In genomic region chr5:53045263-53045662, GRCh38 we compare ENCODE assay signal across 30 cellular contexts. TPM values are rescaled to one million over a fixed set of nuclear protein-coding genes. Genes with fewer than 3 reads are reported as not detected.
A peak's percentile ranks its signal among the peaks of the same experiment; 100 is the strongest.
DNase-seq lines count a peak whose midpoint lies in the region; ATAC-seq, FAIRE-seq and TF ChIP-seq lines count a peak whose summit lies in the region.
"Had no signal": no experiment of that assay in that cellular context is flagged by ENCODE, and none has a peak within 500 bp of the region (broad histone marks: within the 10 kb centered on the region; RNA-seq: fewer than 3 reads in every experiment).

No MANE protein-coding gene starts in this region.

- no peak for TF ChIP-seq EP300 in A549 (IDR thresholded peaks at IDR 0.05)

- H3K36me3 ChIP-seq in adrenal gland (replicated peaks in 1 of 2), result no peaks in the 10 kb centered on the region
- H3K36me3 ChIP-seq: prostate gland, WERI-Rb-1 had no signal

- H3K4me2 ChIP-seq in A549, result no peak overlapping the region

- no peaks in the 10 kb centered on the region for H3K4me1 ChIP-seq in A549
- peaks cover 17 to 37% of the 10 kb centered on the region in 2 donors for H3K4me1 ChIP-seq in adrenal gland (replicated peaks in 1 of 2)
- H3K4me1 ChIP-seq: prostate gland, testis had no signal

- no peak for TF ChIP-seq RAD21 in A549 (conservative IDR thresholded peaks at IDR 0.05 in 1 of 2, IDR thresholded peaks at IDR 0.05 in 1 of 2)

- ATAC-seq in A549, result no peak
- ATAC-seq: left colon, Right ventricle myocardium inferior had no signal

- H3K4me3 ChIP-seq in A549 (no peak overlapping the region), adrenal gland (no peak overlapping the region)
- H3K4me3 ChIP-seq: dorsolateral prefrontal cortex, prostate gland, testis had no signal

- TF ChIP-seq POLR2A in A549 (IDR thresholded peaks at IDR 0.05; ENCODE audit: low read length) (no peak), adrenal gland (IDR thresholded peaks at IDR 0.05) (no peak)

- FAIRE-seq in A549 (lab: Jason Lieb, UNC), result no peak

- CTCF ChIA-PET in A549 (lab: Yijun Ruan, JAX), result interaction anchor here (1.7 to 2.1 kb wide), 2 partner anchors 10 to 97 kb away, joined by 5 to 16 read pairs; no protein-coding TSS in a partner anchor

- POLR2A ChIA-PET in A549 (lab: Yijun Ruan, JAX), result no interaction called here

- DNase-seq in A549 (ENCODE audit: low read depth in 1 of 2, low spot score in 1 of 2) (no peak), GM03348 (ENCODE audit: low spot score) (peak; percentile 27), adrenal gland (no peak), iris pigment epithelial cell (ENCODE audit: low read depth) (peak; percentile 40), NK-92 (lab: John Stamatoyannopoulos, UW; ENCODE audit: unreplicated experiment) (no peak), GM19238 (ENCODE audit: insufficient read length, low spot score) (no peak), COLO668 (lab: John Stamatoyannopoulos, UW; ENCODE audit: unreplicated experiment) (no peak)
- no peak for DNase-seq in effector CD4-positive, alpha-beta T cell
- DNase-seq: activated CD8-positive, alpha-beta memory T cell treated with anti-CD3 and anti-CD28 coated beads for 24 hours; activated effector memory CD4-positive, alpha-beta T cell treated with anti-CD3 and anti-CD28 coated beads, Interleukin-2, amount 50 U/mL, for 16 hours; activated naive CD8-positive, alpha-beta T cell treated with anti-CD3 and anti-CD28 coated beads, Interleukin-2, amount 10 ng/mL, durations not matched to agents 7 days and 5 days; activated T-cell treated with anti-CD3 and anti-CD28 coated beads, Interleukin-2, amount 50 U/mL, for 1 hour; C1 segment of cervical spinal cord; Caco-2; dorsolateral prefrontal cortex; GF-D8; H9; head of caudate nucleus; KBM-7; left colon; MM.1S; NCI-H1417 treated with DMSO at 0.1 percent for 48 hours; NCI-H2107; stimulated activated naive CD4-positive, alpha-beta T cell treated with Interleukin-2 at 50 U/mL for 16 hours; SW 1271; T-helper 9 cell; testis; WERI-Rb-1 had no signal

- H3K27ac ChIP-seq in A549, result no peak overlapping the region
- H3K27ac ChIP-seq in adrenal gland, result peak overlapping the region; percentile 9 to 70 (median 62)
- H3K27ac ChIP-seq: prostate gland, testis, WERI-Rb-1 had no signal

- TF ChIP-seq CTCF in A549 (IDR thresholded peaks at IDR 0.05) (no peak), adrenal gland (IDR thresholded peaks at IDR 0.05) (no peak)

- H3K27me3 ChIP-seq in adrenal gland, result no peaks in the 10 kb centered on the region
- H3K27me3 ChIP-seq: testis had no signal

- intact Hi-C loops in adrenal gland (cut with DNase I), result no loop called here

- H3K9me3 ChIP-seq in A549 (no peaks in the 10 kb centered on the region), adrenal gland (replicated peaks in 1 of 3) (no peaks in the 10 kb centered on the region)
- H3K9me3 ChIP-seq: Caco-2, prostate gland, testis had no signal

TF ChIP-seq in A549, 52 proteins besides CTCF, POLR2A, EP300 and RAD21:
- TF ChIP-seq HOXB13 (CRISPR knock-in tag; IDR thresholded peaks at IDR 0.05; ENCODE audit: low read depth) (no peak), MAFK (IDR thresholded peaks at IDR 0.05; ENCODE audit: partially characterized antibody) (peak; percentile 45), MAZ (IDR thresholded peaks at IDR 0.05; ENCODE audit: borderline replicate concordance, low read depth, low read length) (no peak)
- TF ChIP-seq, protein P1, sequence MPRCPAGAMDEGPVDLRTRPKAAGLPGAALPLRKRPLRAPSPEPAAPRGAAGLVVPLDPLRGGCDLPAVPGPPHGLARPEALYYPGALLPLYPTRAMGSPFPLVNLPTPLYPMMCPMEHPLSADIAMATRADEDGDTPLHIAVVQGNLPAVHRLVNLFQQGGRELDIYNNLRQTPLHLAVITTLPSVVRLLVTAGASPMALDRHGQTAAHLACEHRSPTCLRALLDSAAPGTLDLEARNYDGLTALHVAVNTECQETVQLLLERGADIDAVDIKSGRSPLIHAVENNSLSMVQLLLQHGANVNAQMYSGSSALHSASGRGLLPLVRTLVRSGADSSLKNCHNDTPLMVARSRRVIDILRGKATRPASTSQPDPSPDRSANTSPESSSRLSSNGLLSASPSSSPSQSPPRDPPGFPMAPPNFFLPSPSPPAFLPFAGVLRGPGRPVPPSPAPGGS (IDR thresholded peaks at IDR 0.05), result no peak

RNA-seq across cellular contexts. Expression of gene ITGA2, which starts 56.1 kb away (rescaled TPM):
- polyA plus RNA-seq in A549 (2011; rRNA removed) (28.0 and 29.7 TPM in 2 replicates), A549 (2017; fragmentation: RNase III; extraction: RNeasy Plus Mini Kit Qiagen cat#74134 plus additional on column Dnase treatment) (8.5 to 9.7 TPM (median 9.3 TPM) in 3 replicates), adrenal gland (10 to 100 TPM in 1 of 3 donors, 1 to 10 TPM in 2; 1.8 to 14.5 (median 2.3) TPM)
- polyA plus RNA-seq in A549 (2012; cell fraction: cytosol; rRNA removed), result 1.7 and 2.2 TPM in 2 replicates
- 2.7 and 3.4 TPM in 2 replicates for polyA plus RNA-seq in A549 (2012; cell fraction: nucleus; rRNA removed)
- polyA minus RNA-seq in A549 (2011; rRNA and poly(A)+ RNA removed), result 32.7 and 33.9 TPM in 2 replicates
- 100 to 1,000 TPM in 1 of 8 donors, 10 to 100 TPM in 7; 16.9 to 127 (median 21.8) TPM for total RNA-seq in adrenal gland

Comparison
In these comparisons a context has a peak if more than half of its experiments do, and no peak if none do; other contexts are left out.
1. DNase-seq: peak in GM03348 (single experiment) and iris pigment epithelial cell (single experiment); none in A549 (0 of 2), adrenal gland (0 of 7), NK-92 (single experiment), GM19238 (single experiment), effector CD4-positive, alpha-beta T cell (single experiment) and COLO668 (single experiment).
2. H3K27ac ChIP-seq: peak in adrenal gland (5 of 5); none in A549 (0 of 2).